1 cellular context compared by ENCODE assay signal in the genomic region with DNA sequence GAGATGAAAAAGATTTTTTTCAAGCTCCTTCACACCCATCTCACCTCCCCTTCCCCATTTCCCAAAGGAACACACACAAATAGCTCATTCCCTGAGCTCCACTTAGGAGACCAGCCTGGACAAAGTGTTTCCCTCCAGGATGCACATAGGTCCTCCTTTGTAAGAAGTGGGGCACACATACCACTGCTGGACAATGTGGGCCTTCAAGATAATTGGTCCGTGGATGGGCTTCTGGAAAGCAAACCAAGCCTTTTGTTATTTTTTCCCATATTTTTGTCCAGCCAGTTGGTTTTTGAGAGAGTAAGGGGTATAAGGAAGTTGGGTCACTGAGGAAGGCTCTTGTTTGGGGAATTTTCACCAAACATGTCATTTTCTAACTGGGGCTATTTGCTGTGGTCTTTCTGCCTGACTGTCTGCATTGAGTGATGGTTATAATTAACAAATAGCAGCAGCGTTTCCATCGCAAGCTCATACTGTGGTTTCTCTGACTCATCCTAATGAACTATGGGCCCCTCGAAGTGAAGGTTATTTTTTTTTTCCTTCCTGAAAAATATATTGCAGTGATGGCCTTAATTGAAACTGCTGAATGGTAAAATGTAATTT.
TF ChIP-seq lines count a peak whose summit lies in the region.

No MANE protein-coding gene starts in this region.

TF ChIP-seq in GM12878, 131 proteins besides CTCF, POLR2A, EP300 and RAD21 (continued from another document):
- TF ChIP-seq ATF7 (IDR thresholded peaks at IDR 0.05; ENCODE audit: low read depth) (peak; percentile 93), RELB (IDR thresholded peaks at IDR 0.05; ENCODE audit: low read depth) (peak; percentile 86), CBFB (IDR thresholded peaks at IDR 0.05; ENCODE audit: low read depth) (peak; percentile 69; the same call in 1 of the 2 replicates), CBX5 (IDR thresholded peaks at IDR 0.05; ENCODE audit: low read depth) (0 out of 2 replicates have a peak, but pooled peaks have one; percentile 31), HDAC6 (IDR thresholded peaks at IDR 0.05; ENCODE audit: unreplicated experiment) (no peak), IKZF1 (conservative IDR thresholded peaks at IDR 0.05) (peak; percentile 86), MTA2 (IDR thresholded peaks at IDR 0.05; ENCODE audit: low read depth) (peak; percentile 98), ETV6 (conservative IDR thresholded peaks at IDR 0.05 in 1 of 2, IDR thresholded peaks at IDR 0.05 in 1 of 2; ENCODE audit: borderline replicate concordance in 1 of 2, low read depth in 1 of 2) (0 out of 4 replicates have a peak, but pooled peaks of 1 of the 2 experiments have one; percentile 36), FOXM1 (IDR thresholded peaks at IDR 0.05; ENCODE audit: low read depth, low read length) (peak; percentile 52; the same call in 1 of the 2 replicates), CREM (IDR thresholded peaks at IDR 0.05; ENCODE audit: low read depth) (peak; percentile 73), PKNOX1 (IDR thresholded peaks at IDR 0.05) (peak; percentile 94)
- TF ChIP-seq, protein P1, sequence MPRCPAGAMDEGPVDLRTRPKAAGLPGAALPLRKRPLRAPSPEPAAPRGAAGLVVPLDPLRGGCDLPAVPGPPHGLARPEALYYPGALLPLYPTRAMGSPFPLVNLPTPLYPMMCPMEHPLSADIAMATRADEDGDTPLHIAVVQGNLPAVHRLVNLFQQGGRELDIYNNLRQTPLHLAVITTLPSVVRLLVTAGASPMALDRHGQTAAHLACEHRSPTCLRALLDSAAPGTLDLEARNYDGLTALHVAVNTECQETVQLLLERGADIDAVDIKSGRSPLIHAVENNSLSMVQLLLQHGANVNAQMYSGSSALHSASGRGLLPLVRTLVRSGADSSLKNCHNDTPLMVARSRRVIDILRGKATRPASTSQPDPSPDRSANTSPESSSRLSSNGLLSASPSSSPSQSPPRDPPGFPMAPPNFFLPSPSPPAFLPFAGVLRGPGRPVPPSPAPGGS (IDR thresholded peaks at IDR 0.05; ENCODE audit: borderline replicate concordance, insufficient read depth, low read depth, low read length, poor library complexity, severe bottlenecking), result no peak
